ENCODE assay signal across 9 cellular contexts in genomic region chr12:59040651-59041050, GRCh38.
DNase-seq lines count a peak whose midpoint lies in the region; ATAC-seq and TF ChIP-seq lines count a peak whose summit lies in the region.
"Had no signal": no experiment of that assay in that cellular context is flagged by ENCODE, and none has a peak within 500 bp of the region (broad histone marks: within the 10 kb centered on the region; RNA-seq: fewer than 3 reads in every experiment).

No MANE protein-coding gene starts in this region.

- H3K9me3 ChIP-seq in SJCRH30 (replicated peaks) = no peaks in the 10 kb centered on the region

- peak overlapping the region; percentile 86 for H3K27ac ChIP-seq in SJCRH30

- H3K4me3 ChIP-seq in SJCRH30 = no peak overlapping the region
- no peak overlapping the region for H3K4me3 ChIP-seq in fibroblast of pulmonary artery (replicated peaks; ENCODE audit: low read depth, low read length)

- H3K27me3 ChIP-seq in SJCRH30 = no peaks in the 10 kb centered on the region

- DNase-seq in GM03348 (ENCODE audit: low spot score) (peak; percentile 71), SJCRH30 (peak; percentile 73 to 80), fibroblast of pulmonary artery (ENCODE audit: low read depth) (peak; percentile 75), sciatic nerve (ENCODE audit: low spot score) (no peak), GF-D8 (lab: John Stamatoyannopoulos, UW) (no peak), NCI-H2227 (lab: John Stamatoyannopoulos, UW; ENCODE audit: unreplicated experiment) (no peak), DMS153 (lab: John Stamatoyannopoulos, UW) (no peak), NCI-H1694 treated with DMSO at 0.1 percent for 48 hours (lab: John Stamatoyannopoulos, UW) (no peak)
- DNase-seq: activated CD4-positive, alpha-beta T cell treated with anti-CD3 and anti-CD28 coated beads, Interleukin-2, amount 50 U/mL, for 4 hours had no signal

- H3K4me1 ChIP-seq in SJCRH30 = peaks cover 50% of the 10 kb centered on the region

- peak; percentile 55 for ATAC-seq in sciatic nerve

- H3K36me3 ChIP-seq in SJCRH30 = no peaks in the 10 kb centered on the region

- intact Hi-C loops in sciatic nerve (cut with DNase I) = no loop called here

- no peak for TF ChIP-seq CTCF in fibroblast of pulmonary artery (IDR thresholded peaks at IDR 0.05; ENCODE audit: low read length, missing control alignments)

Comparison
In these comparisons a context has a peak if more than half of its experiments do, and no peak if none do; other contexts are left out.
1. DNase-seq: peak in GM03348 (single experiment), SJCRH30 (2 of 2) and fibroblast of pulmonary artery (single experiment); none in sciatic nerve (single experiment), GF-D8 (single experiment), NCI-H2227 (single experiment), DMS153 (single experiment) and NCI-H1694 treated with DMSO at 0.1 percent for 48 hours (single experiment).